ENCODE assay signal across 1 cellular context in genomic region chr7:6030988-6031387, GRCh38.
TF ChIP-seq lines count a peak whose summit lies in the region.

ANKRD61 (plus strand) TSS chr7:6031376; CDS start chr7:6031376, 0 bp downstream.

TF ChIP-seq in endothelial cell of umbilical vein, 7 proteins besides CTCF, POLR2A, EP300 and RAD21:
- TF ChIP-seq EZH2 (IDR thresholded peaks at IDR 0.05; ENCODE audit: borderline replicate concordance, low read depth, low read length, severe bottlenecking): no peak
- TF ChIP-seq MAX (IDR thresholded peaks at IDR 0.05; ENCODE audit: insufficient read depth, insufficient read length): no peak
- TF ChIP-seq FOS (IDR thresholded peaks at IDR 0.05; ENCODE audit: borderline replicate concordance, insufficient read depth, low read length): no peak
- TF ChIP-seq POLR2AphosphoS5 (IDR thresholded peaks at IDR 0.05; ENCODE audit: insufficient read depth, low read depth, low read length): no peak
- no peak for TF ChIP-seq MYC (IDR thresholded peaks at IDR 0.05; ENCODE audit: low read depth, low read length)
- TF ChIP-seq GATA2 (IDR thresholded peaks at IDR 0.05; ENCODE audit: insufficient read depth, insufficient read length, low read depth, low read length): no peak
- TF ChIP-seq JUN (IDR thresholded peaks at IDR 0.05; ENCODE audit: borderline replicate concordance, insufficient read depth, insufficient read length, low read depth): no peak
